Comparison of ENCODE assay signal across 29 cellular contexts in genomic region chr7:105596866-105597265, GRCh38. TPM values are rescaled to one million over a fixed set of nuclear protein-coding genes. Genes with fewer than 3 reads are reported as not detected.
"Had no signal": no experiment of that assay in that cellular context is flagged by ENCODE, and none has a peak within 500 bp of the region (broad histone marks: within the 10 kb centered on the region; RNA-seq: fewer than 3 reads in every experiment).

No MANE protein-coding gene starts in this region.

- H3K4me1 Mint-ChIP-seq: activated CD4-positive, alpha-beta T cell treated with anti-CD3 and anti-CD28 coated beads, Interleukin-2, amount 10 ng/mL, durations not matched to agents 24 days and 14 days; activated naive CD4-positive, alpha-beta T cell treated with anti-CD3 and anti-CD28 coated beads, Interleukin-2, amount 10 ng/mL, durations not matched to agents 7 days and 5 days; activated naive CD8-positive, alpha-beta T cell treated with anti-CD3 and anti-CD28 coated beads for 36 hours had no signal

- H3K27ac ChIP-seq: brain microvascular endothelial cell, cardiac muscle cell had no signal

- H3K27ac Mint-ChIP-seq: activated B cell treated with CpG ODN at 0.5 μM for 24 hours; activated CD4-positive, alpha-beta T cell treated with anti-CD3 and anti-CD28 coated beads, Interleukin-2, amount 10 ng/mL, durations not matched to agents 24 days and 14 days; activated naive CD4-positive, alpha-beta T cell treated with anti-CD3 and anti-CD28 coated beads, Interleukin-2, amount 10 ng/mL, durations not matched to agents 7 days and 5 days; activated naive CD8-positive, alpha-beta T cell treated with anti-CD3 and anti-CD28 coated beads for 36 hours; activated T-cell treated with anti-CD3 and anti-CD28 coated beads, Interleukin-2, amount 50 U/mL, for 72 hours; activated T-helper 2 cell treated with anti-CD3 and anti-CD28 coated beads, Interferon-gamma antibody, Interleukin-2, Interleukin-4, amounts not matched to agents 10 μg/mL and 5 μg/mL and 100 μg/mL, durations not matched to agents 14 hours and 24 hours and 36 hours; T-helper 17 cell had no signal

- H3K4me3 ChIP-seq: cardiac muscle cell had no signal

- H3K9me3 Mint-ChIP-seq: activated B cell treated with CpG ODN at 0.5 μM for 24 hours; activated CD4-positive, alpha-beta T cell treated with anti-CD3 and anti-CD28 coated beads, Interleukin-2, amount 10 ng/mL, durations not matched to agents 24 days and 14 days; activated naive CD4-positive, alpha-beta T cell treated with anti-CD3 and anti-CD28 coated beads, Interleukin-2, amount 10 ng/mL, durations not matched to agents 7 days and 5 days; activated naive CD8-positive, alpha-beta T cell treated with anti-CD3 and anti-CD28 coated beads for 36 hours; activated T-cell treated with anti-CD3 and anti-CD28 coated beads, Interleukin-2, amount 50 U/mL, for 72 hours; activated T-helper 2 cell treated with anti-CD3 and anti-CD28 coated beads, Interferon-gamma antibody, Interleukin-2, Interleukin-4, amounts not matched to agents 10 μg/mL and 5 μg/mL and 100 μg/mL, durations not matched to agents 14 hours and 24 hours and 36 hours had no signal

- DNase-seq: activated B cell treated with CpG ODN at 0.5 μM for 24 hours; activated CD4-positive, alpha-beta T cell treated with anti-CD3 and anti-CD28 coated beads for 1 hour; activated CD4-positive, alpha-beta T cell treated with anti-CD3 and anti-CD28 coated beads, Interleukin-2, amount 10 ng/mL, durations not matched to agents 24 days and 14 days; activated CD4-positive, alpha-beta T cell treated with anti-CD3 and anti-CD28 coated beads, Interleukin-2, amount 50 U/mL, for 48 hours; activated CD8-positive, alpha-beta memory T cell treated with anti-CD3 and anti-CD28 coated beads, Interleukin-2, amount 50 U/mL, for 4 hours; activated gamma-delta T cell treated with Interleukin-2 at 50 U/mL for 16 hours; activated naive CD4-positive, alpha-beta T cell treated with anti-CD3 and anti-CD28 coated beads, Interleukin-2, amount 10 ng/mL, durations not matched to agents 7 days and 5 days; activated naive CD8-positive, alpha-beta T cell treated with anti-CD3 and anti-CD28 coated beads for 36 hours; activated T-cell treated with anti-CD3 and anti-CD28 coated beads, Interleukin-2, amount 50 U/mL, for 72 hours; brain microvascular endothelial cell; cerebellar nuclear complex; Karpas-422; MM.1S; NCI-H1105 treated with DMSO at 0.1 percent for 48 hours; NCI-H146; NCI-H187 treated with DMSO at 0.1 percent for 48 hours; NCI-H2081 treated with DMSO at 0.1 percent for 48 hours; NCI-H446; NCI-H524; NCI-H82; SIG-M5; T-helper 17 cell; T-helper 9 cell had no signal

- H3K36me3 ChIP-seq: brain microvascular endothelial cell, cardiac muscle cell had no signal

- H3K27me3 ChIP-seq: brain microvascular endothelial cell, cardiac muscle cell had no signal

- ATAC-seq: activated T-cell treated with anti-CD3 and anti-CD28 coated beads, Interleukin-2, amount 50 U/mL, for 72 hours; T-helper 17 cell had no signal

- H3K36me3 Mint-ChIP-seq: activated naive CD4-positive, alpha-beta T cell treated with anti-CD3 and anti-CD28 coated beads, Interleukin-2, amount 10 ng/mL, durations not matched to agents 7 days and 5 days; activated naive CD8-positive, alpha-beta T cell treated with anti-CD3 and anti-CD28 coated beads for 36 hours had no signal

- H3K4me3 Mint-ChIP-seq: activated B cell treated with CpG ODN at 0.5 μM for 24 hours; activated CD4-positive, alpha-beta T cell treated with anti-CD3 and anti-CD28 coated beads, Interleukin-2, amount 10 ng/mL, durations not matched to agents 24 days and 14 days; activated naive CD4-positive, alpha-beta T cell treated with anti-CD3 and anti-CD28 coated beads, Interleukin-2, amount 10 ng/mL, durations not matched to agents 7 days and 5 days; activated naive CD8-positive, alpha-beta T cell treated with anti-CD3 and anti-CD28 coated beads for 36 hours; activated T-cell treated with anti-CD3 and anti-CD28 coated beads, Interleukin-2, amount 50 U/mL, for 72 hours; T-helper 17 cell had no signal

RNA-seq across cellular contexts. Expression of gene EFCAB10, which starts 15.6 kb away (rescaled TPM):
- total RNA-seq: activated B cell treated with CpG ODN at 0.5 μM for 24 hours; activated CD4-positive, alpha-beta T cell treated with anti-CD3 and anti-CD28 coated beads, Interleukin-2, amount 10 ng/mL, durations not matched to agents 24 days and 14 days; activated CD8-positive, alpha-beta memory T cell treated with anti-CD3 and anti-CD28 coated beads for 36 hours; activated naive CD8-positive, alpha-beta T cell treated with anti-CD3 and anti-CD28 coated beads for 36 hours; activated T-cell treated with anti-CD3 and anti-CD28 coated beads, Interleukin-2, amount 50 U/mL, for 72 hours; activated T-helper 2 cell treated with anti-CD3 and anti-CD28 coated beads, Interferon-gamma antibody, Interleukin-2, Interleukin-4, amounts not matched to agents 10 μg/mL and 5 μg/mL and 100 μg/mL, durations not matched to agents 14 hours and 24 hours and 36 hours; cardiac muscle cell; OCI-LY7; RPMI7951 had no signal
- polyA plus RNA-seq: adipose tissue had no signal
